ENCODE assay signal across 7 cellular contexts in the genomic region with DNA sequence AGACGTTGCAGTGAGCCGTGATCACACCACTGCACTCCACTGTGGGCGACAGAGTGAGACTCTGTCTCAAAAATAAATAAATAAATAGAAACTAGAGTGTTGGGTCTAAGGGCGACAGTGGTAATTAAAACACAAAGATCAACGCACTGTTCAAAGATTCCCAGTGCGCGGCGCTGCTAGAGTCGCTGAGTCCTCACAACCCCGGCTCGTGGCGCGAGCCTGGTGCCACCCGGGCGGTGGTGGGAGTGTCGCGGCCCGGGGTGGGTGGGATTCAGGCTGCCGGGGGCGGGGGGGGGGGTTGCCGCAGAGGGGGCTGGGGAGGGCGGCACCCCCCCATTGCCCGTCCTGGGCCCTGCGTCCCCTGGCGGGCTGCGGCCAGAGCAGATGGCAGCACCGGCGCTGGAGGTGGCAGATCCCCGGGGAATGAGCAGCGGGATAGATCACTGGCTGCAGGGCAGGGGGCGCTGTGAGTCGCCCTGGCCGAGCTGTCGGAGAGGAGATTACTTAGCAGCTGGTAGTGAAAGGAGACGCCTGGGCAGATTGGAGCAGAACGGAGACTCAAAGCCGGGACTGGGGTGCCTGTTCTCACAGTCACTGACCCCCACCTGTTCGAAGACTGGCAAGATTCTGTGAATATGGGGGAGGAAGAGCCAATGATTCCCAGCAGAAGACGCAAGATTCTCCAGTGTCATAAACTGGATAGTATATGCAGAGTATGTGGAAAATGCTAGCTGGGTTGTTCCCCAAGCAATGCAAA. TPM values are rescaled to one million over a fixed set of nuclear protein-coding genes. Genes with fewer than 3 reads are reported as not detected.
DNase-seq lines count a peak whose midpoint lies in the region; ATAC-seq, FAIRE-seq and TF ChIP-seq lines count a peak whose summit lies in the region.

No MANE protein-coding gene starts in this region.

- POLR2A ChIA-PET in activated naive CD8-positive, alpha-beta T cell treated with anti-CD3 and anti-CD28 coated beads, Interleukin-2, amount 10 ng/mL, durations not matched to agents 7 days and 5 days (lab: Charles Lee), result no interaction called here

- peaks cover 61% of the 10 kb centered on the region for H3K27me3 Mint-ChIP-seq in activated naive CD8-positive, alpha-beta T cell treated with anti-CD3 and anti-CD28 coated beads, Interleukin-2, amount 10 ng/mL, durations not matched to agents 7 days and 5 days

- H3K4me1 ChIP-seq in Peyer's patch (peaks cover 0 to 41% (median 4%) of the 10 kb centered on the region in 4 donors), cardiac muscle cell (ENCODE audit: low read depth) (peaks cover 6% of the 10 kb centered on the region), pancreas (peaks cover 23 to 27% (median 25%) of the 10 kb centered on the region in 3 donors), uterus (peaks cover 0 to 5% of the 10 kb centered on the region in 2 donors)

- H3K4me3 Mint-ChIP-seq in activated naive CD8-positive, alpha-beta T cell treated with anti-CD3 and anti-CD28 coated beads, Interleukin-2, amount 10 ng/mL, durations not matched to agents 7 days and 5 days, result peak overlapping the region; percentile 63

- no peaks in the 10 kb centered on the region for H3K36me3 Mint-ChIP-seq in activated naive CD8-positive, alpha-beta T cell treated with anti-CD3 and anti-CD28 coated beads, Interleukin-2, amount 10 ng/mL, durations not matched to agents 7 days and 5 days

- H3K36me3 ChIP-seq in Peyer's patch, result no peaks in the 10 kb centered on the region
- H3K36me3 ChIP-seq in cardiac muscle cell, result no peaks in the 10 kb centered on the region
- H3K36me3 ChIP-seq in pancreas, result no peaks in the 10 kb centered on the region
- no peaks in the 10 kb centered on the region for H3K36me3 ChIP-seq in uterus

- H3K9me3 ChIP-seq in Peyer's patch, result no peaks in the 10 kb centered on the region
- H3K9me3 ChIP-seq in cardiac muscle cell (ENCODE audit: low read depth), result no peaks in the 10 kb centered on the region
- H3K9me3 ChIP-seq in pancreas, result no peaks in the 10 kb centered on the region
- no peaks in the 10 kb centered on the region for H3K9me3 ChIP-seq in uterus

- H3K27ac ChIP-seq in Peyer's patch, result peak overlapping the region in 2 of 4 donors; percentile 10 to 38
- H3K27ac ChIP-seq in cardiac muscle cell, result no peak overlapping the region
- peak overlapping the region in 3 of 4 donors; percentile 58 to 66 (median 64) for H3K27ac ChIP-seq in pancreas
- peak overlapping the region in 1 of 2 donors; percentile 36 for H3K27ac ChIP-seq in uterus

- no peaks in the 10 kb centered on the region for H3K9me3 Mint-ChIP-seq in activated naive CD8-positive, alpha-beta T cell treated with anti-CD3 and anti-CD28 coated beads, Interleukin-2, amount 10 ng/mL, durations not matched to agents 7 days and 5 days

- H3K4me1 Mint-ChIP-seq in activated naive CD8-positive, alpha-beta T cell treated with anti-CD3 and anti-CD28 coated beads, Interleukin-2, amount 10 ng/mL, durations not matched to agents 7 days and 5 days, result peaks cover 3% of the 10 kb centered on the region

- intact Hi-C loops in pancreas (cut with DNase I) (loop anchor here in 1 of 3 donors (10.0 kb wide), 1 partner anchor 52 kb away; the partner anchor contains the start of gene CBX6), uterus (cut with DNase I; ENCODE audit: low total_unique reads) (loop anchor here (10.0 kb wide), 1 partner anchor 52 kb away; the partner anchor contains the start of gene CBX6)

- H3K4me3 ChIP-seq in Peyer's patch, result peak overlapping the region in 3 of 4 donors; percentile 27 to 47 (median 41)
- peak overlapping the region; percentile 5 for H3K4me3 ChIP-seq in cardiac muscle cell
- H3K4me3 ChIP-seq in pancreas, result peak overlapping the region in 3 of 4 donors; percentile 1 to 42 (median 35)
- H3K4me3 ChIP-seq in uterus, result peak overlapping the region in 1 of 2 donors; percentile 19

- FAIRE-seq in GM18507 (lab: Jason Lieb, UNC) (peak; percentile 44), pancreas (lab: Jason Lieb, UNC) (no peak)

- WGBS in pancreas, 2 donors, result 7 to 14% methylated on average over 25 to 39 of the region's 39 CpGs

- ATAC-seq in activated naive CD8-positive, alpha-beta T cell treated with anti-CD3 and anti-CD28 coated beads, Interleukin-2, amount 10 ng/mL, durations not matched to agents 7 days and 5 days (ENCODE audit: low read depth), result peak; percentile 68
- ATAC-seq in pancreas (peak; percentile 73 to 86 (median 78)), HG03097 (IDR thresholded peaks at IDR 0.05; ENCODE audit: low FRiP score, unreplicated experiment) (no peak)

- TF ChIP-seq CTCF in Peyer's patch (IDR thresholded peaks at IDR 0.05) (peak in 5 of 6 experiments; percentile 25 to 64 (median 63)), cardiac muscle cell (IDR thresholded peaks at IDR 0.05; ENCODE audit: low read depth, low read length) (peak; percentile 66), pancreas (IDR thresholded peaks at IDR 0.05) (peak; percentile 60 to 70 (median 62)), uterus (IDR thresholded peaks at IDR 0.05) (peak in 3 of 4 experiments; percentile 51 to 68 (median 56))

- DNase-seq in GM18507 (ENCODE audit: extremely low spot score, insufficient read length, low read depth) (peak; percentile 28), Peyer's patch (peak; percentile 41 to 85 (median 83)), cardiac muscle cell (ENCODE audit: low read depth in 1 of 2, low spot score in 1 of 2) (peak; percentile 60 to 84), pancreas (peak; percentile 82 to 94 (median 87)), uterus (peak; percentile 60 to 65)
- DNase-seq in activated naive CD8-positive, alpha-beta T cell treated with anti-CD3 and anti-CD28 coated beads, Interleukin-2, amount 10 ng/mL, durations not matched to agents 7 days and 5 days, result peak; percentile 57

- H3K27me3 ChIP-seq in Peyer's patch (no peaks in the 10 kb centered on the region), cardiac muscle cell (no peaks in the 10 kb centered on the region), pancreas (no peaks in the 10 kb centered on the region), uterus (no peaks in the 10 kb centered on the region)

- H3K27ac Mint-ChIP-seq in activated naive CD8-positive, alpha-beta T cell treated with anti-CD3 and anti-CD28 coated beads, Interleukin-2, amount 10 ng/mL, durations not matched to agents 7 days and 5 days, result no peak overlapping the region

- TF ChIP-seq POLR2A in Peyer's patch (IDR thresholded peaks at IDR 0.05) (no peak), uterus (IDR thresholded peaks at IDR 0.05) (no peak)

RNA-seq across cellular contexts. Expression of gene APOBEC3A, which starts 30.2 kb away (rescaled TPM):
- total RNA-seq in Peyer's patch (1 to 10 TPM in 1 of 4 donors, not detected in 3; 9.1 TPM), cardiac muscle cell (0.18 TPM in 1 of 2 replicates, not detected in the other), pancreas (1 to 10 TPM in 1 of 6 donors, under 1 TPM in 4, not detected in 1; 0.24 to 1.1 (median 0.64) TPM), uterus (not detected)
- total RNA-seq in activated naive CD8-positive, alpha-beta T cell treated with anti-CD3 and anti-CD28 coated beads, Interleukin-2, amount 10 ng/mL, durations not matched to agents 7 days and 5 days, result not detected
- polyA plus RNA-seq in cardiac muscle cell (not detected in 2 replicates), pancreas (under 1 TPM in 1 of 2 donors, not detected in 1; 0.07 TPM)

RNA-seq across cellular contexts. Expression of gene APOBEC3B, which starts 54.9 kb away (rescaled TPM):
- total RNA-seq in Peyer's patch, result 1 to 10 TPM in 3 of 4 donors, not detected in 1; 1.1 to 2.7 (median 1.9) TPM
- 1 to 10 TPM; 7.1 to 7.2 TPM for total RNA-seq in activated naive CD8-positive, alpha-beta T cell treated with anti-CD3 and anti-CD28 coated beads, Interleukin-2, amount 10 ng/mL, durations not matched to agents 7 days and 5 days
- total RNA-seq in cardiac muscle cell, result 1.1 and 6.5 TPM in 2 replicates
- polyA plus RNA-seq in cardiac muscle cell, result 6.8 and 9.4 TPM in 2 replicates
- total RNA-seq in pancreas, result 10 to 100 TPM in 1 of 6 donors, 1 to 10 TPM in 4, under 1 TPM in 1; 0.60 to 10.2 (median 2.7) TPM
- 1 to 10 TPM; 2.4 to 4.7 TPM for polyA plus RNA-seq in pancreas
- total RNA-seq in uterus, result 1 to 10 TPM in 2 of 4 donors, not detected in 2; 1.2 to 1.5 TPM

RNA-seq across cellular contexts. Expression of gene CBX6, which starts 55.2 kb away (rescaled TPM):
- 10 to 100 TPM in 2 of 4 donors, 1 to 10 TPM in 2; 7.0 to 35.5 (median 10.7) TPM for total RNA-seq in Peyer's patch
- 10 to 100 TPM; 66.0 to 66.4 TPM for total RNA-seq in activated naive CD8-positive, alpha-beta T cell treated with anti-CD3 and anti-CD28 coated beads, Interleukin-2, amount 10 ng/mL, durations not matched to agents 7 days and 5 days
- 62.5 and 89.9 TPM in 2 replicates for total RNA-seq in cardiac muscle cell
- polyA plus RNA-seq in cardiac muscle cell, result 40.9 and 46.8 TPM in 2 replicates
- total RNA-seq in pancreas, result 10 to 100 TPM; 22.5 to 44.6 (median 29.2) TPM
- polyA plus RNA-seq in pancreas, result 10 to 100 TPM; 23.1 to 29.0 TPM
- total RNA-seq in uterus, result 100 to 1,000 TPM in 1 of 4 donors, 10 to 100 TPM in 3; 11.0 to 145 (median 56.4) TPM

Comparison
In these comparisons a context has a peak if more than half of its experiments do, and no peak if none do; other contexts are left out.
1. DNase-seq: peak in every context shown above with its lines; median percentile 87 in pancreas; 83 in Peyer's patch; 72 in cardiac muscle cell; 62 in uterus; 57 in activated naive CD8-positive, alpha-beta T cell treated with anti-CD3 and anti-CD28 coated beads, Interleukin-2, amount 10 ng/mL, durations not matched to agents 7 days and 5 days; 28 in GM18507.